In genomic region chr4:124515591-124515990, GRCh38 we compare ENCODE assay signal across 2 cellular contexts.
TF ChIP-seq lines count a peak whose summit lies in the region.

No MANE protein-coding gene starts in this region.

TF ChIP-seq in HEK293T, 16 proteins besides CTCF, POLR2A, EP300 and RAD21 (continued from another document):
- TF ChIP-seq, protein P1, sequence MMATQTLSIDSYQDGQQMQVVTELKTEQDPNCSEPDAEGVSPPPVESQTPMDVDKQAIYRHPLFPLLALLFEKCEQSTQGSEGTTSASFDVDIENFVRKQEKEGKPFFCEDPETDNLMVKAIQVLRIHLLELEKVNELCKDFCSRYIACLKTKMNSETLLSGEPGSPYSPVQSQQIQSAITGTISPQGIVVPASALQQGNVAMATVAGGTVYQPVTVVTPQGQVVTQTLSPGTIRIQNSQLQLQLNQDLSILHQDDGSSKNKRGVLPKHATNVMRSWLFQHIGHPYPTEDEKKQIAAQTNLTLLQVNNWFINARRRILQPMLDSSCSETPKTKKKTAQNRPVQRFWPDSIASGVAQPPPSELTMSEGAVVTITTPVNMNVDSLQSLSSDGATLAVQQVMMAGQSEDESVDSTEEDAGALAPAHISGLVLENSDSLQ (IDR thresholded peaks at IDR 0.05), result no peak
- TF ChIP-seq TARDBP (IDR thresholded peaks at IDR 0.05) (no peak), FOXA1 (IDR thresholded peaks at IDR 0.05) (no peak), ZNF384 (IDR thresholded peaks at IDR 0.05) (no peak), FOXM1 (IDR thresholded peaks at IDR 0.05; ENCODE audit: borderline replicate concordance) (no peak), NFRKB (IDR thresholded peaks at IDR 0.05) (no peak), CTBP1 (IDR thresholded peaks at IDR 0.05; ENCODE audit: borderline replicate concordance) (no peak), BHLHE40 (IDR thresholded peaks at IDR 0.05; ENCODE audit: borderline replicate concordance) (no peak)

TF ChIP-seq in K562, 482 proteins besides CTCF, POLR2A, EP300 and RAD21 (continued from another document):
- TF ChIP-seq, protein P2, sequence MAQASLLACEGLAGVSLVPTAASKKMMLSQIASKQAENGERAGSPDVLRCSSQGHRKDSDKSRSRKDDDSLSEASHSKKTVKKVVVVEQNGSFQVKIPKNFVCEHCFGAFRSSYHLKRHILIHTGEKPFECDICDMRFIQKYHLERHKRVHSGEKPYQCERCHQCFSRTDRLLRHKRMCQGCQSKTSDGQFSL (CRISPR knock-in tag; IDR thresholded peaks at IDR 0.05), result no peak
- TF ChIP-seq, protein P2 (tag; IDR thresholded peaks at IDR 0.05), result no peak
- TF ChIP-seq ZNF134 (CRISPR knock-in tag; conservative IDR thresholded peaks at IDR 0.05) (no peak), MAFG (tag; conservative IDR thresholded peaks at IDR 0.05) (no peak), THAP12 (CRISPR knock-in tag; IDR thresholded peaks at IDR 0.05) (no peak), ZSCAN32 (CRISPR knock-in tag; IDR thresholded peaks at IDR 0.05) (no peak), ZNF785 (CRISPR knock-in tag; IDR thresholded peaks at IDR 0.05) (no peak), SRSF9 (IDR thresholded peaks at IDR 0.05; ENCODE audit: borderline replicate concordance, low read depth, low read length) (no peak), NFE2 (IDR thresholded peaks at IDR 0.05; ENCODE audit: low read depth) (no peak)
